28 cellular contexts compared by ENCODE assay signal in genomic region chr1:182766050-182766449, GRCh38.
"Had no signal": no experiment of that assay in that cellular context is flagged by ENCODE, and none has a peak within 500 bp of the region (broad histone marks: within the 10 kb centered on the region; RNA-seq: fewer than 3 reads in every experiment).

No MANE protein-coding gene starts in this region.

- H3K27ac ChIP-seq: colonic mucosa, coronary artery, dorsolateral prefrontal cortex, epithelial cell of prostate, esophagus muscularis mucosa, esophagus squamous epithelium, foreskin keratinocyte, gastrocnemius medialis, gastroesophageal sphincter, heart left ventricle, heart right ventricle had no signal

- FAIRE-seq: colon, endometrium, endothelial cell of umbilical vein, frontal cortex had no signal

- ATAC-seq: effector memory CD8-positive, alpha-beta T cell; esophagus mucosa; foreskin keratinocyte; gastrocnemius medialis; gastroesophageal sphincter; heart left ventricle had no signal

- H3K4me3 ChIP-seq: colonic mucosa, coronary artery, dorsolateral prefrontal cortex, esophagus muscularis mucosa, esophagus squamous epithelium, gastrocnemius medialis, gastroesophageal sphincter, heart left ventricle, heart right ventricle had no signal

- H3K36me3 ChIP-seq: colonic mucosa, esophagus muscularis mucosa, esophagus squamous epithelium, gastrocnemius medialis, gastroesophageal sphincter, heart left ventricle, heart right ventricle had no signal

- DNase-seq: colonic mucosa; cortex of kidney; dermis blood vessel endothelial cell; dorsolateral prefrontal cortex; effector CD4-positive, alpha-beta T cell; effector CD8-positive, alpha-beta T cell; effector memory CD4-positive, alpha-beta T cell; effector memory CD8-positive, alpha-beta T cell; endodermal cell; erythroblast; esophagus squamous epithelium; foreskin keratinocyte; foreskin melanocyte; gastrocnemius medialis; glutamatergic neuron; head of caudate nucleus; heart left ventricle; heart right ventricle had no signal

- H3K4me1 ChIP-seq: colonic mucosa, foreskin keratinocyte, gastroesophageal sphincter had no signal

- H3K9me3 Mint-ChIP-seq: effector memory CD8-positive, alpha-beta T cell had no signal

- H3K9me3 ChIP-seq: colonic mucosa, esophagus muscularis mucosa, esophagus squamous epithelium, gastrocnemius medialis, gastroesophageal sphincter had no signal

- H3K27ac Mint-ChIP-seq: dendritic cell treated with granulocyte-macrophage colony-stimulating factor and Interleukin-4, amounts not matched to agents 40 ng/mL and 50 ng/mL, for 4 days; effector memory CD8-positive, alpha-beta T cell; endodermal cell had no signal

- H3K27me3 ChIP-seq: colonic mucosa, dorsolateral prefrontal cortex, esophagus muscularis mucosa, esophagus squamous epithelium, gastrocnemius medialis, gastroesophageal sphincter, heart left ventricle, heart right ventricle had no signal

- H3K4me3 Mint-ChIP-seq: dendritic cell treated with granulocyte-macrophage colony-stimulating factor and Interleukin-4, amounts not matched to agents 40 ng/mL and 50 ng/mL, for 4 days; effector memory CD8-positive, alpha-beta T cell; endodermal cell had no signal
